In genomic region chr4:15832523-15833451, GRCh38 we compare ENCODE assay signal across 15 cellular contexts. TPM values are rescaled to one million over a fixed set of nuclear protein-coding genes. Genes with fewer than 3 reads are reported as not detected.
DNase-seq lines count a peak whose midpoint lies in the region; ATAC-seq and TF ChIP-seq lines count a peak whose summit lies in the region.
"Had no signal": no experiment of that assay in that cellular context is flagged by ENCODE, and none has a peak within 500 bp of the region (broad histone marks: within the 10 kb centered on the region; RNA-seq: fewer than 3 reads in every experiment).

No MANE protein-coding gene starts in this region.

- H3K36me3 ChIP-seq in left ventricle myocardium inferior: peaks cover 5% of the 10 kb centered on the region
- no peaks in the 10 kb centered on the region for H3K36me3 ChIP-seq in upper lobe of right lung
- H3K36me3 ChIP-seq: HAP-1, vagina had no signal

- intact Hi-C loops in left ventricle myocardium inferior (cut with micrococcal nuclease) (no loop called here), Right ventricle myocardium inferior (cut with DNase I) (no loop called here), upper lobe of right lung (cut with DNase I) (no loop called here)

- H3K27me3 ChIP-seq in left ventricle myocardium inferior (ENCODE audit: low read depth) (no peaks in the 10 kb centered on the region), upper lobe of right lung (no peaks in the 10 kb centered on the region)
- H3K27me3 ChIP-seq: vagina had no signal

- no peak for ATAC-seq in Right ventricle myocardium inferior
- peak; percentile 66 for ATAC-seq in HG03460 (IDR thresholded peaks at IDR 0.05; ENCODE audit: unreplicated experiment)
- ATAC-seq in upper lobe of right lung: peak; percentile 66
- ATAC-seq in GM21737 (IDR thresholded peaks at IDR 0.05; ENCODE audit: unreplicated experiment): no peak

- TF ChIP-seq CTCF in left ventricle myocardium inferior (IDR thresholded peaks at IDR 0.05; ENCODE audit: borderline replicate concordance) (no peak), upper lobe of right lung (IDR thresholded peaks at IDR 0.05) (no peak), foreskin fibroblast (IDR thresholded peaks at IDR 0.05; ENCODE audit: low read depth, low read length) (no peak)

- H3K27ac ChIP-seq in left ventricle myocardium inferior (replicated peaks) (peak overlapping the region; percentile 61), upper lobe of right lung (no peak overlapping the region)
- H3K27ac ChIP-seq: vagina had no signal

- H3K4me3 ChIP-seq in left ventricle myocardium inferior (no peak overlapping the region), upper lobe of right lung (no peak overlapping the region), foreskin fibroblast (ENCODE audit: low read depth in 1 of 2, low read length in 2 of 2) (no peak overlapping the region)
- H3K4me3 ChIP-seq: HAP-1, vagina had no signal

- peaks cover 5% of the 10 kb centered on the region for H3K4me1 ChIP-seq in left ventricle myocardium inferior
- H3K4me1 ChIP-seq in upper lobe of right lung: no peaks in the 10 kb centered on the region
- H3K4me1 ChIP-seq: HAP-1, vagina had no signal

- H3K9me3 ChIP-seq in left ventricle myocardium inferior (replicated peaks): peaks cover 25% of the 10 kb centered on the region
- H3K9me3 ChIP-seq in upper lobe of right lung: no peaks in the 10 kb centered on the region
- H3K9me3 ChIP-seq: HAP-1, vagina had no signal

- no peak for DNase-seq in left ventricle myocardium inferior
- DNase-seq in Right ventricle myocardium inferior (ENCODE audit: missing footprints): no peak
- DNase-seq in UCSD-AML1 (lab: John Stamatoyannopoulos, UW; ENCODE audit: unreplicated experiment): peak; percentile 26
- no peak for DNase-seq in upper lobe of right lung
- no peak for DNase-seq in foreskin fibroblast
- DNase-seq in SW 1271 (lab: John Stamatoyannopoulos, UW): no peak
- DNase-seq: amygdala, midbrain, NCI-H187, NCI-H526, SHP77 had no signal

RNA-seq across cellular contexts. Expression of gene CD38, which starts 54.7 kb away (rescaled TPM):
- total RNA-seq in left ventricle myocardium inferior (1.5 TPM), Right ventricle myocardium inferior (2.2 TPM), upper lobe of right lung (2.4 TPM)

Comparison
In these comparisons a context has a peak if more than half of its experiments do, and no peak if none do; other contexts are left out.
1. ATAC-seq: peak in HG03460 (single experiment) and upper lobe of right lung (single experiment); none in Right ventricle myocardium inferior (single experiment) and GM21737 (single experiment).